In the genomic region with DNA sequence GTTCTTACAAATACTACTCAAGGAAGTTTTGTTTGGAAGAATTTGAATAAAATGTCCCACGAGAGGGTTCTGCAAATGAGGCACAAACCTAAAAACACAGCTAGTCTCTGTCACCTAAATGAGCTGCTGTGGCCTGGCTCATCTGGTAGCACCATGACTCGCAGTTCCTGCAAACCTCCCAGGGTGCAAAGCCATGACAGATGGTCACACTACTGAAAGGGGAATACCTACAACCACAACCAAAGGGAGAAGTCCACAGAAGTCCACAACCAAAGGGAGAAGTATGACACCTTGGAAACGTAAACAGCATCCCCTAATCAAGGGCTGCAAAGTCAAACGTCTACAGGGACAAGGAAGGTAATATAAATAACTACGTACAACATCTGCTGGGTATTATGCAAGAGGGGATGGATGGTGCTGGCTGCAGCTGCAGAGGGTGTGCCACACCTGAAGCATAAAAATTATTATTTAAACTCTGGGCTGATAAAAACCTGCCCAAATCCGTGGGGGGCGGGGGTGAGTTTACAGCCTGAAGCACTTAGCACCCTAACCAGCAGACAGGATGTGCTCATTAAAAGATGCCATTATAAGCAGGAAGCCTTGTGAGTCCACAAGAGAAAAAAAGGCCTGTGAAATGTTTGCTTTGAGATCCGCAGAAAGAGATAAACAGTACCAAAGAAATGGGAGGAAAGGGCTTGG, we compare ENCODE assay signal across 12 cellular contexts.
DNase-seq lines count a peak whose midpoint lies in the region; ATAC-seq and TF ChIP-seq lines count a peak whose summit lies in the region.
"Had no signal": no experiment of that assay in that cellular context is flagged by ENCODE, and none has a peak within 500 bp of the region (broad histone marks: within the 10 kb centered on the region; RNA-seq: fewer than 3 reads in every experiment).

No MANE protein-coding gene starts in this region.

- H3K4me3 ChIP-seq in Peyer's patch: no peak overlapping the region
- H3K4me3 ChIP-seq: lower lobe of right lung, testis had no signal

- H3K27me3 ChIP-seq in Peyer's patch: no peaks in the 10 kb centered on the region
- H3K27me3 ChIP-seq: testis had no signal

- CTCF ChIA-PET in Calu3 (lab: Charles Lee): interaction anchor here (0.6 kb wide), 1 partner anchor 302 kb away, joined by 3 read pairs; no protein-coding TSS in a partner anchor

- TF ChIP-seq POLR2A in Peyer's patch (IDR thresholded peaks at IDR 0.05): no peak

- no peaks in the 10 kb centered on the region for H3K9me3 ChIP-seq in Peyer's patch
- H3K9me3 ChIP-seq: lower lobe of right lung, testis had no signal

- H3K36me3 Mint-ChIP-seq in Calu3 (ENCODE audit: insufficient read depth, unreplicated experiment): no peaks in the 10 kb centered on the region
- no peaks in the 10 kb centered on the region for H3K36me3 Mint-ChIP-seq in immature natural killer cell

- H3K27ac ChIP-seq in Peyer's patch: no peak overlapping the region
- H3K27ac ChIP-seq: lower lobe of right lung, testis had no signal

- H3K9me3 Mint-ChIP-seq in Calu3 (ENCODE audit: low read depth, unreplicated experiment): no peaks in the 10 kb centered on the region
- H3K9me3 Mint-ChIP-seq in immature natural killer cell: peaks cover 0 to 10% (median 3%) of the 10 kb centered on the region in 6 donors

- H3K4me1 Mint-ChIP-seq in Calu3 (ENCODE audit: low read depth, unreplicated experiment) (peaks cover 37% of the 10 kb centered on the region), immature natural killer cell (peaks cover 0 to 7% of the 10 kb centered on the region in 2 donors)
- H3K4me1 Mint-ChIP-seq: T-helper 17 cell had no signal

- no peaks in the 10 kb centered on the region for H3K36me3 ChIP-seq in Peyer's patch
- H3K36me3 ChIP-seq: lower lobe of right lung had no signal

- TF ChIP-seq CTCF in Calu3 (IDR thresholded peaks at IDR 0.05; ENCODE audit: unreplicated experiment) (no peak), Peyer's patch (IDR thresholded peaks at IDR 0.05) (no peak)

- H3K4me1 ChIP-seq in Peyer's patch: peaks cover 0 to 4% (median 0%) of the 10 kb centered on the region in 4 donors
- H3K4me1 ChIP-seq: testis had no signal

- intact Hi-C loops in Calu3 (cut with micrococcal nuclease; ENCODE audit: unreplicated experiment): no loop called here

- no peaks in the 10 kb centered on the region for H3K27me3 Mint-ChIP-seq in Calu3 (ENCODE audit: unreplicated experiment)
- H3K27me3 Mint-ChIP-seq in immature natural killer cell (ENCODE audit: low read depth in 3 of 3): no peaks in the 10 kb centered on the region
- H3K27me3 Mint-ChIP-seq: T-helper 17 cell had no signal

- H3K4me3 Mint-ChIP-seq in Calu3 (ENCODE audit: low read depth, unreplicated experiment): no peak overlapping the region
- peak overlapping the region in 3 of 5 donors; percentile 24 to 69 (median 38) for H3K4me3 Mint-ChIP-seq in immature natural killer cell
- H3K4me3 Mint-ChIP-seq: T-helper 17 cell had no signal

- H3K27ac Mint-ChIP-seq in Calu3 (ENCODE audit: unreplicated experiment): no peak overlapping the region
- peak overlapping the region in 5 of 6 donors; percentile 53 to 87 (median 71) for H3K27ac Mint-ChIP-seq in immature natural killer cell
- H3K27ac Mint-ChIP-seq: T-helper 17 cell had no signal

- BruUV-seq in Calu3 (replicated peaks; lab: Mats Ljungman, UMichigan): no TSS peak

- DNase-seq in Calu3 (peak; percentile 22), Peyer's patch (peak in 2 of 3 donors; percentile 72), immature natural killer cell (peak in 1 of 3 donors; percentile 36), GM19240 (ENCODE audit: insufficient read length, low spot score) (no peak), 8988T (no peak), OCI-M2 (lab: John Stamatoyannopoulos, UW; ENCODE audit: unreplicated experiment) (no peak)
- DNase-seq: activated gamma-delta T cell treated with Interleukin-2 at 50 U/mL for 16 hours, lower lobe of right lung, T-helper 17 cell, testis had no signal

- ATAC-seq in HG02884 (IDR thresholded peaks at IDR 0.05; ENCODE audit: unreplicated experiment) (peak; percentile 59), GM18870 (IDR thresholded peaks at IDR 0.05; ENCODE audit: unreplicated experiment) (no peak)
- ATAC-seq: T-helper 17 cell had no signal

Comparison
In these comparisons a context has a peak if more than half of its experiments do, and no peak if none do; other contexts are left out.
1. DNase-seq: peak in Calu3 (single experiment) and Peyer's patch (2 of 3); none in GM19240 (single experiment), 8988T (single experiment) and OCI-M2 (single experiment).